In genomic region chr7:143042821-143043271, GRCh38 we compare ENCODE assay signal across 21 cellular contexts. TPM values are rescaled to one million over a fixed set of nuclear protein-coding genes. Genes with fewer than 3 reads are reported as not detected.
A peak's percentile ranks its signal among the peaks of the same experiment; 100 is the strongest.
DNase-seq lines count a peak whose midpoint lies in the region; ATAC-seq and TF ChIP-seq lines count a peak whose summit lies in the region.
"Had no signal": no experiment of that assay in that cellular context is flagged by ENCODE, and none has a peak within 500 bp of the region (broad histone marks: within the 10 kb centered on the region; RNA-seq: fewer than 3 reads in every experiment).

No MANE protein-coding gene starts in this region.

- DNase-seq in GM03348 (ENCODE audit: low spot score) (peak; percentile 27), MM.1S (peak; percentile 74), endodermal cell (no peak), progenitor cell of endocrine pancreas (ENCODE audit: low spot score, unreplicated experiment) (no peak), Kasumi-1 (lab: John Stamatoyannopoulos, UW) (no peak), ascending aorta (ENCODE audit: low spot score in 2 of 2) (no peak)
- DNase-seq in natural killer cell treated with Interleukin-12 subunit alpha and Interleukin-12 subunit beta and Interleukin-15 and Interleukin-18, amount 100 ng/mL, for 72 hours (ENCODE audit: low spot score), result no peak
- no peak for DNase-seq in stimulated activated CD4-positive, alpha-beta T cell treated with anti-CD3 and anti-CD28 coated beads, Interleukin-2, amount 100 ng/mL, for 24 hours
- DNase-seq: activated effector memory CD4-positive, alpha-beta T cell treated with anti-CD3 and anti-CD28 coated beads, Interleukin-2, amount 50 U/mL, for 16 hours; AML-193; anterior cingulate cortex; dermis blood vessel endothelial cell; esophagus squamous epithelium; hypothalamus; KBM-7; left colon; naive thymus-derived CD4-positive, alpha-beta T cell; NCI-H2029; stimulated activated CD4-positive, alpha-beta T cell treated with anti-CD3 and anti-CD28 coated beads, Interleukin-4, amount 100 ng/mL, for 1 hour; transverse colon had no signal

- TF ChIP-seq CTCF in MM.1S (IDR thresholded peaks at IDR 0.05; ENCODE audit: low read length) (no peak), endodermal cell (conservative IDR thresholded peaks at IDR 0.05) (no peak), progenitor cell of endocrine pancreas (IDR thresholded peaks at IDR 0.05; ENCODE audit: unreplicated experiment) (no peak), ascending aorta (IDR thresholded peaks at IDR 0.05) (no peak)

- H3K4me2 ChIP-seq in MM.1S (ENCODE audit: low read depth, low read length), result peak overlapping the region; percentile 24

- H3K27ac Mint-ChIP-seq in endodermal cell (peak overlapping the region; percentile 81), progenitor cell of endocrine pancreas (peak overlapping the region; percentile 73)
- no peak overlapping the region for H3K27ac Mint-ChIP-seq in natural killer cell treated with Interleukin-12 subunit alpha and Interleukin-12 subunit beta and Interleukin-15 and Interleukin-18, amount 100 ng/mL, for 72 hours
- H3K27ac Mint-ChIP-seq: naive thymus-derived CD4-positive, alpha-beta T cell had no signal

- H3K9me2 ChIP-seq in MM.1S (replicated peaks; ENCODE audit: insufficient read depth, low read length), result no peaks in the 10 kb centered on the region

- no peak overlapping the region for H3K4me3 Mint-ChIP-seq in endodermal cell
- H3K4me3 Mint-ChIP-seq in progenitor cell of endocrine pancreas (ENCODE audit: low read depth), result no peak overlapping the region
- H3K4me3 Mint-ChIP-seq in natural killer cell treated with Interleukin-12 subunit alpha and Interleukin-12 subunit beta and Interleukin-15 and Interleukin-18, amount 100 ng/mL, for 72 hours, result no peak overlapping the region
- H3K4me3 Mint-ChIP-seq: naive thymus-derived CD4-positive, alpha-beta T cell had no signal

- peaks cover 13% of the 10 kb centered on the region for H3K4me1 ChIP-seq in MM.1S (ENCODE audit: low read length)
- H3K4me1 ChIP-seq in endodermal cell (ENCODE audit: control insufficient read depth, insufficient read depth, low read length), result peaks cover 4% of the 10 kb centered on the region
- no peaks in the 10 kb centered on the region for H3K4me1 ChIP-seq in ascending aorta
- H3K4me1 ChIP-seq: esophagus squamous epithelium, right atrium auricular region had no signal

- H3K4me1 Mint-ChIP-seq in endodermal cell (peaks cover 16% of the 10 kb centered on the region), progenitor cell of endocrine pancreas (ENCODE audit: low read depth) (peaks cover 23% of the 10 kb centered on the region)
- H3K4me1 Mint-ChIP-seq in natural killer cell treated with Interleukin-12 subunit alpha and Interleukin-12 subunit beta and Interleukin-15 and Interleukin-18, amount 100 ng/mL, for 72 hours (ENCODE audit: low read depth in 2 of 2), result no peaks in the 10 kb centered on the region

- WGBS in endodermal cell (ENCODE audit: insufficient coverage in 1 of 2, insufficient read length in 1 of 2), 2 experiments, result 54% methylated on average over 4 to 6 of the region's 6 CpGs

- H3K36me3 Mint-ChIP-seq in endodermal cell (ENCODE audit: low read depth), result no peaks in the 10 kb centered on the region
- H3K36me3 Mint-ChIP-seq in progenitor cell of endocrine pancreas (ENCODE audit: insufficient read depth), result no peaks in the 10 kb centered on the region
- no peaks in the 10 kb centered on the region for H3K36me3 Mint-ChIP-seq in natural killer cell treated with Interleukin-12 subunit alpha and Interleukin-12 subunit beta and Interleukin-15 and Interleukin-18, amount 100 ng/mL, for 72 hours
- H3K36me3 Mint-ChIP-seq: naive thymus-derived CD4-positive, alpha-beta T cell had no signal

- no peaks in the 10 kb centered on the region for H3K27me3 ChIP-seq in MM.1S (replicated peaks; ENCODE audit: insufficient read depth, low read length)
- peaks cover 83% of the 10 kb centered on the region for H3K27me3 ChIP-seq in endodermal cell (ENCODE audit: control insufficient read depth, insufficient read depth, low read length, poor library complexity, severe bottlenecking)
- no peaks in the 10 kb centered on the region for H3K27me3 ChIP-seq in ascending aorta
- H3K27me3 ChIP-seq: esophagus squamous epithelium, right atrium auricular region, transverse colon had no signal

- H3K9ac ChIP-seq in MM.1S (ENCODE audit: low read length) (no peak overlapping the region), endodermal cell (ENCODE audit: extremely low read depth, low read length, poor library complexity, severe bottlenecking) (peak overlapping the region; percentile 52)

- peaks cover 87% of the 10 kb centered on the region for H3K27me3 Mint-ChIP-seq in endodermal cell (ENCODE audit: insufficient read depth)
- H3K27me3 Mint-ChIP-seq in progenitor cell of endocrine pancreas, result peaks cover 9% of the 10 kb centered on the region
- peaks cover 17 to 44% of the 10 kb centered on the region in 2 donors for H3K27me3 Mint-ChIP-seq in natural killer cell treated with Interleukin-12 subunit alpha and Interleukin-12 subunit beta and Interleukin-15 and Interleukin-18, amount 100 ng/mL, for 72 hours

- no peak for ATAC-seq in natural killer cell treated with Interleukin-12 subunit alpha and Interleukin-12 subunit beta and Interleukin-15 and Interleukin-18, amount 100 ng/mL, for 72 hours
- ATAC-seq: left colon; naive thymus-derived CD4-positive, alpha-beta T cell had no signal

- H2AFZ ChIP-seq in MM.1S (ENCODE audit: low read length), result peak overlapping the region; percentile 7; the same call in 1 of the 2 replicates

- no peaks in the 10 kb centered on the region for H4K20me1 ChIP-seq in MM.1S (ENCODE audit: insufficient read depth, low read length)

- H3K9me3 Mint-ChIP-seq in endodermal cell (no peaks in the 10 kb centered on the region), progenitor cell of endocrine pancreas (ENCODE audit: low read depth) (no peaks in the 10 kb centered on the region)
- H3K9me3 Mint-ChIP-seq in natural killer cell treated with Interleukin-12 subunit alpha and Interleukin-12 subunit beta and Interleukin-15 and Interleukin-18, amount 100 ng/mL, for 72 hours, result no peaks in the 10 kb centered on the region
- H3K9me3 Mint-ChIP-seq: naive thymus-derived CD4-positive, alpha-beta T cell had no signal

- H3K9me3 ChIP-seq in MM.1S (replicated peaks; ENCODE audit: insufficient read depth, low read length) (no peaks in the 10 kb centered on the region), endodermal cell (ENCODE audit: control insufficient read depth, low read length) (no peaks in the 10 kb centered on the region), ascending aorta (no peaks in the 10 kb centered on the region)
- H3K9me3 ChIP-seq: esophagus squamous epithelium, right atrium auricular region, transverse colon had no signal

- H3K4me3 ChIP-seq in MM.1S (ENCODE audit: low read length), result no peak overlapping the region
- peak overlapping the region; percentile 31 for H3K4me3 ChIP-seq in endodermal cell (ENCODE audit: low read length)
- H3K4me3 ChIP-seq in ascending aorta, result no peak overlapping the region
- H3K4me3 ChIP-seq: esophagus squamous epithelium, right atrium auricular region, transverse colon had no signal

- H3K36me3 ChIP-seq in MM.1S (replicated peaks; ENCODE audit: insufficient read depth, low read length) (no peaks in the 10 kb centered on the region), endodermal cell (ENCODE audit: control insufficient read depth, insufficient read depth, low read length) (no peaks in the 10 kb centered on the region), ascending aorta (no peaks in the 10 kb centered on the region)
- H3K36me3 ChIP-seq: esophagus squamous epithelium, right atrium auricular region, transverse colon had no signal

- H3F3A ChIP-seq in MM.1S (ENCODE audit: insufficient read depth, low read length), result no peaks in the 10 kb centered on the region

- H3K27ac ChIP-seq in MM.1S (ENCODE audit: low read length), result 0 out of 2 replicates have a peak overlapping the region, but pooled peaks have one; percentile 0
- H3K27ac ChIP-seq in endodermal cell (ENCODE audit: low read depth, low read length), result no peak overlapping the region
- H3K27ac ChIP-seq in ascending aorta, result no peak overlapping the region
- H3K27ac ChIP-seq: esophagus squamous epithelium, right atrium auricular region, transverse colon had no signal

- H3K79me2 ChIP-seq in MM.1S (ENCODE audit: low read length), result no peaks in the 10 kb centered on the region

- intact Hi-C loops in ascending aorta (cut with DNase I), result no loop called here

RNA-seq across cellular contexts. Expression of gene OR6V1, which starts 9.3 kb away (rescaled TPM):
- total RNA-seq in endodermal cell (not detected), progenitor cell of endocrine pancreas (not detected in 2 replicates), ascending aorta (not detected)
- not detected for polyA plus RNA-seq in endodermal cell (2013, experiment 1 of 2)
- polyA plus RNA-seq in endodermal cell (2013, experiment 2 of 2), result not detected
- total RNA-seq in natural killer cell treated with Interleukin-12 subunit alpha and Interleukin-12 subunit beta and Interleukin-15 and Interleukin-18, amount 100 ng/mL, for 72 hours, result not detected
- total RNA-seq: dermis blood vessel endothelial cell; esophagus squamous epithelium; left colon; naive thymus-derived CD4-positive, alpha-beta T cell; right atrium auricular region; transverse colon had no signal
- polyA plus RNA-seq: naive thymus-derived CD4-positive, alpha-beta T cell had no signal

RNA-seq across cellular contexts. Expression of gene OR9A2, which starts 15.9 kb away (rescaled TPM):
- total RNA-seq in endodermal cell, result not detected
- not detected for polyA plus RNA-seq in endodermal cell (2013, experiment 1 of 2)
- not detected for polyA plus RNA-seq in endodermal cell (2013, experiment 2 of 2)
- not detected in 2 replicates for total RNA-seq in progenitor cell of endocrine pancreas
- total RNA-seq in ascending aorta, result not detected
- not detected for total RNA-seq in natural killer cell treated with Interleukin-12 subunit alpha and Interleukin-12 subunit beta and Interleukin-15 and Interleukin-18, amount 100 ng/mL, for 72 hours
- total RNA-seq: dermis blood vessel endothelial cell; esophagus squamous epithelium; left colon; naive thymus-derived CD4-positive, alpha-beta T cell; right atrium auricular region; transverse colon had no signal
- polyA plus RNA-seq: naive thymus-derived CD4-positive, alpha-beta T cell had no signal

Comparison
In these comparisons a context has a peak if more than half of its experiments do, and no peak if none do; other contexts are left out.
1. DNase-seq: peak in GM03348 (single experiment) and MM.1S (single experiment); none in endodermal cell (single experiment), progenitor cell of endocrine pancreas (single experiment), Kasumi-1 (0 of 2), ascending aorta (0 of 2), natural killer cell treated with Interleukin-12 subunit alpha and Interleukin-12 subunit beta and Interleukin-15 and Interleukin-18, amount 100 ng/mL, for 72 hours (single experiment) and stimulated activated CD4-positive, alpha-beta T cell treated with anti-CD3 and anti-CD28 coated beads, Interleukin-2, amount 100 ng/mL, for 24 hours (0 of 2).
2. H3K27ac Mint-ChIP-seq: peak in endodermal cell (single experiment) and progenitor cell of endocrine pancreas (single experiment); none in natural killer cell treated with Interleukin-12 subunit alpha and Interleukin-12 subunit beta and Interleukin-15 and Interleukin-18, amount 100 ng/mL, for 72 hours (0 of 2).